20 cellular contexts compared by ENCODE assay signal in the genomic region with DNA sequence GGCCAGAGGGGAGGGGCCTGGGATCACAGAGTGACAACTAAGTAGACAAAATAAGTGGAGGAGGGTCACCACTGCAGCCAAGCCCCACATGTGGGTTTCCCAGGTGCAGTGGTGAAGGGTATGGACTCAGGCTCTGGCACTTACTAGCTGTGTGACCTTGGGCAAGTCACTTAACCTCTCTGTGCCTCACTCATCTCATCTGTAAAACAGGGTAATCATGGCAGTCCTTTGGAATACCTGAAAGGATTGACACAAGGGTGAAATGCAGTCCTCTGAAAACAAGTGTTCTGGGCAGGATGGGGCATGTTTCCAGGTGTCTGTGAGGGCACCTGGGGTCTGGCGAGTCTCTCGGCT. TPM values are rescaled to one million over a fixed set of nuclear protein-coding genes. Genes with fewer than 3 reads are reported as not detected.
DNase-seq lines count a peak whose midpoint lies in the region; ATAC-seq, FAIRE-seq and TF ChIP-seq lines count a peak whose summit lies in the region.
"Had no signal": no experiment of that assay in that cellular context is flagged by ENCODE, and none has a peak within 500 bp of the region (broad histone marks: within the 10 kb centered on the region; RNA-seq: fewer than 3 reads in every experiment).

No MANE protein-coding gene starts in this region.

- no peak overlapping the region for H3K4me3 ChIP-seq in astrocyte (ENCODE audit: insufficient read depth, low read depth, low read length)
- H3K4me3 ChIP-seq in muscle layer of colon (ENCODE audit: low read depth in 1 of 2, low read length in 2 of 2) = no peak overlapping the region
- no peak overlapping the region for H3K4me3 ChIP-seq in stomach
- H3K4me3 ChIP-seq in BE2C (ENCODE audit: low read depth, low read length) = no peak overlapping the region
- H3K4me3 ChIP-seq: left lung, ovary had no signal

- H3K27ac ChIP-seq in CD4-positive, alpha-beta T cell (ENCODE audit: low read depth, low read length) = peak overlapping the region; percentile 29
- H3K27ac ChIP-seq in astrocyte (ENCODE audit: low read depth, low read length) (no peak overlapping the region), muscle layer of colon (ENCODE audit: low read depth, low read length) (peak overlapping the region; percentile 99), stomach (peak overlapping the region in 4 of 5 donors; percentile 60 to 88 (median 72))
- H3K27ac ChIP-seq: KMS-11 had no signal

- no peaks in the 10 kb centered on the region for H3K9me3 ChIP-seq in CD4-positive, alpha-beta T cell (ENCODE audit: control insufficient read depth, low read length)
- H3K9me3 ChIP-seq in astrocyte (ENCODE audit: insufficient read depth, low read depth, low read length) = no peaks in the 10 kb centered on the region
- no peaks in the 10 kb centered on the region for H3K9me3 ChIP-seq in muscle layer of colon (ENCODE audit: low read length)
- H3K9me3 ChIP-seq in stomach = no peaks in the 10 kb centered on the region
- H3K9me3 ChIP-seq in BE2C = no peaks in the 10 kb centered on the region
- H3K9me3 ChIP-seq: left lung, ovary had no signal

- TF ChIP-seq POLR2A in stomach (IDR thresholded peaks at IDR 0.05) = no peak

- CTCF ChIA-PET in CD4-positive, alpha-beta T cell (lab: Charles Lee) = no interaction called here

- TF ChIP-seq CTCF in CD4-positive, alpha-beta T cell (IDR thresholded peaks at IDR 0.05) = no peak
- TF ChIP-seq CTCF in astrocyte (IDR thresholded peaks at IDR 0.05; ENCODE audit: insufficient read depth, low read depth, low read length) = no peak
- TF ChIP-seq CTCF in stomach (IDR thresholded peaks at IDR 0.05) = no peak
- TF ChIP-seq CTCF in BE2C (IDR thresholded peaks at IDR 0.05; ENCODE audit: low read depth, low read length) = no peak

- H2AFZ ChIP-seq in astrocyte (ENCODE audit: low read depth, low read length) = peak overlapping the region; percentile 39

- 63 to 95% (median 85%) methylated on average over 2 of the region's 2 CpGs for WGBS in stomach, 5 donors

- no peaks in the 10 kb centered on the region for H3K27me3 Mint-ChIP-seq in CD4-positive, alpha-beta T cell
- peaks cover 27% of the 10 kb centered on the region for H3K27me3 Mint-ChIP-seq in astrocyte (ENCODE audit: low read depth, unreplicated experiment)
- H3K27me3 Mint-ChIP-seq: activated CD4-positive, alpha-beta T cell treated with anti-CD3 and anti-CD28 coated beads, Interleukin-2, amount 10 ng/mL, durations not matched to agents 24 days and 14 days; stimulated activated naive CD8-positive, alpha-beta T cell treated with anti-CD3 and anti-CD28 coated beads, Interleukin-15, amount 100 ng/mL, for 72 hours had no signal

- no peak overlapping the region for H3K4me2 ChIP-seq in astrocyte (ENCODE audit: low read length)
- H3K4me2 ChIP-seq: KMS-11 had no signal

- TF ChIP-seq EP300 in stomach (IDR thresholded peaks at IDR 0.05) = no peak

- no peaks in the 10 kb centered on the region for H3K36me3 ChIP-seq in astrocyte (ENCODE audit: insufficient read depth, low read length)
- no peaks in the 10 kb centered on the region for H3K36me3 ChIP-seq in muscle layer of colon (ENCODE audit: insufficient read depth, low read length)
- H3K36me3 ChIP-seq in stomach = no peaks in the 10 kb centered on the region
- no peaks in the 10 kb centered on the region for H3K36me3 ChIP-seq in BE2C
- H3K36me3 ChIP-seq: left lung, ovary had no signal

- peak overlapping the region; percentile 74 for H3K27ac Mint-ChIP-seq in CD4-positive, alpha-beta T cell
- H3K27ac Mint-ChIP-seq in astrocyte (ENCODE audit: unreplicated experiment) = no peak overlapping the region
- H3K27ac Mint-ChIP-seq: activated CD4-positive, alpha-beta T cell treated with anti-CD3 and anti-CD28 coated beads, Interleukin-2, amount 10 ng/mL, durations not matched to agents 24 days and 14 days had no signal

- no peak overlapping the region for H3K4me3 Mint-ChIP-seq in CD4-positive, alpha-beta T cell
- H3K4me3 Mint-ChIP-seq in astrocyte (ENCODE audit: unreplicated experiment) = no peak overlapping the region
- H3K4me3 Mint-ChIP-seq: activated CD4-positive, alpha-beta T cell treated with anti-CD3 and anti-CD28 coated beads, Interleukin-2, amount 10 ng/mL, durations not matched to agents 24 days and 14 days; stimulated activated naive CD8-positive, alpha-beta T cell treated with anti-CD3 and anti-CD28 coated beads, Interleukin-15, amount 100 ng/mL, for 72 hours had no signal

- FAIRE-seq in astrocyte (lab: Jason Lieb, UNC) = no peak
- FAIRE-seq: GM18507 had no signal

- no peaks in the 10 kb centered on the region for H3K79me2 ChIP-seq in astrocyte (ENCODE audit: insufficient read depth, low read length)

- H4K20me1 ChIP-seq in astrocyte (ENCODE audit: insufficient read depth, low read length) = no peaks in the 10 kb centered on the region

- DNase-seq in CD4-positive, alpha-beta T cell = no peak
- DNase-seq in astrocyte (ENCODE audit: low read depth) (no peak), stomach (no peak), BE2C (no peak), HK-2 (ENCODE audit: unreplicated experiment) (no peak)
- no peak for DNase-seq in stimulated activated CD4-positive, alpha-beta T cell treated with anti-CD3 and anti-CD28 coated beads, Interleukin-2, amount 100 ng/mL, for 24 hours
- DNase-seq: activated CD4-positive, alpha-beta T cell treated with anti-CD3 and anti-CD28 coated beads, Interleukin-2, amount 10 ng/mL, durations not matched to agents 24 days and 14 days; activated CD8-positive, alpha-beta memory T cell treated with anti-CD3 and anti-CD28 coated beads, Interleukin-2, amount 50 U/mL, for 4 hours; COR-L47; effector CD8-positive, alpha-beta T cell; left lung; NCI-H1930; NCI-H446 treated with DMSO at 0.1 percent for 48 hours; RPMI8226; stimulated activated naive CD8-positive, alpha-beta T cell treated with anti-CD3 and anti-CD28 coated beads, Interleukin-15, amount 100 ng/mL, for 72 hours had no signal

- POLR2A ChIA-PET in CD4-positive, alpha-beta T cell (lab: Charles Lee) = interaction anchor here (1.0 to 1.3 kb wide), 3 partner anchors 15 to 23 kb away, joined by 3 read pairs; no protein-coding TSS in a partner anchor

- no peaks in the 10 kb centered on the region for H3K27me3 ChIP-seq in CD4-positive, alpha-beta T cell (ENCODE audit: control insufficient read depth, insufficient read depth, low read length)
- H3K27me3 ChIP-seq in astrocyte (ENCODE audit: insufficient read depth, low read length) (no peaks in the 10 kb centered on the region), muscle layer of colon (ENCODE audit: control insufficient read depth in 1 of 2, insufficient read depth in 2 of 2, low read length in 2 of 2) (no peaks in the 10 kb centered on the region), stomach (no peaks in the 10 kb centered on the region), BE2C (no peaks in the 10 kb centered on the region)
- H3K27me3 ChIP-seq: left lung, ovary had no signal

- intact Hi-C loops in CD4-positive, alpha-beta T cell (cut with DNase I, micrococcal nuclease) = no loop called here
- intact Hi-C loops in stomach (cut with DNase I; ENCODE audit: low total_unique reads) = no loop called here

- H3K9ac ChIP-seq in astrocyte (ENCODE audit: low read length) (no peak overlapping the region), muscle layer of colon (ENCODE audit: low read length) (peak overlapping the region; percentile 9)
- H3K9ac ChIP-seq: KMS-11 had no signal

- no peaks in the 10 kb centered on the region for H3K9me3 Mint-ChIP-seq in CD4-positive, alpha-beta T cell
- H3K9me3 Mint-ChIP-seq in astrocyte (ENCODE audit: unreplicated experiment) = no peaks in the 10 kb centered on the region
- H3K9me3 Mint-ChIP-seq: activated CD4-positive, alpha-beta T cell treated with anti-CD3 and anti-CD28 coated beads, Interleukin-2, amount 10 ng/mL, durations not matched to agents 24 days and 14 days; stimulated activated naive CD8-positive, alpha-beta T cell treated with anti-CD3 and anti-CD28 coated beads, Interleukin-15, amount 100 ng/mL, for 72 hours had no signal

- H3K4me1 ChIP-seq in astrocyte (ENCODE audit: insufficient read depth, low read length) = peaks cover 13% of the 10 kb centered on the region
- H3K4me1 ChIP-seq in muscle layer of colon (ENCODE audit: insufficient read depth, low read length) = peaks cover 98% of the 10 kb centered on the region
- peaks cover 30 to 64% (median 47%) of the 10 kb centered on the region in 4 donors for H3K4me1 ChIP-seq in stomach
- H3K4me1 ChIP-seq in BE2C = no peaks in the 10 kb centered on the region

- ATAC-seq in CD4-positive, alpha-beta T cell (ENCODE audit: poor library complexity) = no peak
- no peak for ATAC-seq in GM18517 (IDR thresholded peaks at IDR 0.05; ENCODE audit: unreplicated experiment)
- ATAC-seq: stimulated activated naive CD8-positive, alpha-beta T cell treated with anti-CD3 and anti-CD28 coated beads, Interleukin-15, amount 100 ng/mL, for 72 hours had no signal

- peaks cover 53% of the 10 kb centered on the region for H3K4me1 Mint-ChIP-seq in CD4-positive, alpha-beta T cell (ENCODE audit: low read depth)
- H3K4me1 Mint-ChIP-seq in astrocyte (ENCODE audit: low read depth, unreplicated experiment) = peaks cover 36% of the 10 kb centered on the region

- H3K36me3 Mint-ChIP-seq in CD4-positive, alpha-beta T cell (ENCODE audit: low read depth) = peaks cover 1% of the 10 kb centered on the region
- peaks cover 7% of the 10 kb centered on the region for H3K36me3 Mint-ChIP-seq in astrocyte (ENCODE audit: low read depth, unreplicated experiment)

RNA-seq across cellular contexts. Expression of gene NKD1, which starts 55.8 kb away (rescaled TPM):
- 1 to 10 TPM; 6.1 to 9.8 TPM for total RNA-seq in CD4-positive, alpha-beta T cell
- total RNA-seq in astrocyte (9.1 and 9.8 TPM in 2 replicates), stomach (100 to 1,000 TPM in 1 of 5 donors, 1 to 10 TPM in 4; 1.2 to 284 (median 6.4) TPM)
- polyA plus RNA-seq in stomach = 1 to 10 TPM in 2 of 3 donors, under 1 TPM in 1; 0.44 to 2.0 (median 1.5) TPM
- polyA plus RNA-seq in BE2C (2012; ENCODE audit: insufficient read depth, insufficient read length, low read depth) = 0.48 TPM
